8 cellular contexts compared by ENCODE assay signal in the genomic region with DNA sequence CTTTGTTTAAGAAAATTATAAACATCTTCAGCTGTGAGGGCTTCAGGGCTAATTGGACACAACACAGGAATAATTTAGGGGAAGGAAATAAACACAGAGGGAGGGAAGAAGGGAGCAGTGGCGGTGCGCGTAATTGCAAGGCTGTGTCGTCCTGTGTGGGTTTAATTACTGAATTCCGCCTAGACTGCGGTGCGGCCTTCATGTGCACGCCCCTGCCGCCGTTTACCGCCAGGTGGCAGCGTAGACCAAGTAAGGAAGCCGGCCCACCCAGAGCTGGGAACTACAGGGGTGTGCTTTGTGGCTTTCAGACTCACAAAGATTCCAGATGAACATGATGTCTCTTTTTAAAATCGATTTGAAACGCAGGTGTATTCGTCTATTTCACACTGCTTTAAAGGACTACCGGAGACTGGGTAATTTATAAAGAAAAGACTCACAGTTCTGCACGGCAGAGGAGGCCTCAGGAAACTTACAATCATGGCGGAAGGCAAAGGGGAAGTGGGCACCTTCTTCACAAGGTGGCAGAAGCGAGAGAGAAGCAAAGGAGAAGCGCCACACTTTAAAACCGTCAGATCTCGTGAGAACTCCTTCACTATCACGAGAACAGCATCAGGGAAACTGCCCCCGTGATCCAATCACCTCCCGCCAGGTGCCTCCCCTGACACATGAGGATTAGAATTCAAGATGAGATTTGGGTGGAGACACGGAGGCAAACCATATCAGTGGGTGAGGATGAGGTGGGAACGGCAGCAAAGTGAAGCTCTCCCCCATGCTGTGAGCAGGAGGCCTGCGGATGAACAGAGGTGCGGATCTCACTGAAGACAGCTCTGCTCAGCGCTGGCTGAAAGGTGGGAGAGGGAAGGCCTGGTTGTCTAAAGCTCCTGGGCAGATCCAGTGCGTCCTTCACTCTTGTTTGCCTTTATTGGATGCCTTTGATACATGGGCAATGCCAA.
DNase-seq lines count a peak whose midpoint lies in the region; ATAC-seq, FAIRE-seq and TF ChIP-seq lines count a peak whose summit lies in the region.

No MANE protein-coding gene starts in this region.

- peak; percentile 18 for DNase-seq in NK-92 treated with Interleukin-12 subunit alpha and Interleukin-12 subunit beta, amount 100 ng/mL, for 24 hours (lab: John Stamatoyannopoulos, UW)
- no peak for DNase-seq in NK-92 (lab: John Stamatoyannopoulos, UW; ENCODE audit: unreplicated experiment)
- peak; percentile 24 to 26 for DNase-seq in NCI-H1930 (lab: John Stamatoyannopoulos, UW)
- DNase-seq in activated CD4-positive, CD25-positive, alpha-beta regulatory T cell treated with anti-CD3 and anti-CD28 coated beads, Interleukin-2, amount 50 U/mL, for 16 hours (ENCODE audit: low read depth, low spot score) = peak; percentile 19
- peak; percentile 37 for DNase-seq in bronchial epithelial cell (ENCODE audit: low read depth)
- DNase-seq in kidney glomerular epithelial cell (lab: John Stamatoyannopoulos, UW) = peak; percentile 30
- peak; percentile 64 to 67 for DNase-seq in stimulated activated CD4-positive, alpha-beta T cell treated with anti-CD3 and anti-CD28 coated beads, Interleukin-2, amount 100 ng/mL, for 48 hours

- H3K36me3 ChIP-seq in bronchial epithelial cell (ENCODE audit: control insufficient read depth, insufficient read depth, low read length) = no peaks in the 10 kb centered on the region

- no peaks in the 10 kb centered on the region for H3K27me3 ChIP-seq in bronchial epithelial cell (ENCODE audit: control insufficient read depth, insufficient read depth, low read length)

- FAIRE-seq in bronchial epithelial cell (lab: Jason Lieb, UNC) = no peak

- TF ChIP-seq CTCF in bronchial epithelial cell (IDR thresholded peaks at IDR 0.05; ENCODE audit: insufficient read depth, low read length, severe bottlenecking) = peak; percentile 81

- H3K4me3 ChIP-seq in bronchial epithelial cell (ENCODE audit: low read depth, low read length) = no peak overlapping the region

- peak; percentile 92 for ATAC-seq in HG02763 (IDR thresholded peaks at IDR 0.05; ENCODE audit: unreplicated experiment)
